9 cellular contexts compared by ENCODE assay signal in genomic region chr9:110126986-110127864, GRCh38.
DNase-seq lines count a peak whose midpoint lies in the region; ATAC-seq and TF ChIP-seq lines count a peak whose summit lies in the region.
"Had no signal": no experiment of that assay in that cellular context is flagged by ENCODE, and none has a peak within 500 bp of the region (broad histone marks: within the 10 kb centered on the region; RNA-seq: fewer than 3 reads in every experiment).

No MANE protein-coding gene starts in this region.

- H3K36me3 Mint-ChIP-seq in Caco-2 (ENCODE audit: insufficient read depth, unreplicated experiment) (peaks cover 82% of the 10 kb centered on the region), WTC11 (no peaks in the 10 kb centered on the region)
- H3K36me3 Mint-ChIP-seq: activated naive CD8-positive, alpha-beta T cell had no signal

- DNase-seq in Caco-2 (peak; percentile 84 to 94), WTC11 (ENCODE audit: low spot score) (peak; percentile 48), cardiac septum (ENCODE audit: low spot score) (peak; percentile 90), posterior vena cava (ENCODE audit: low spot score) (peak; percentile 91), Ammon's horn (ENCODE audit: low spot score) (no peak), NCI-H2196 (lab: John Stamatoyannopoulos, UW; ENCODE audit: unreplicated experiment) (no peak)

- no peaks in the 10 kb centered on the region for H3K9me3 ChIP-seq in Caco-2

- peak overlapping the region; percentile 49 for H3K4me3 ChIP-seq in Caco-2 (ENCODE audit: low read depth, low read length)

- intact Hi-C loops in Caco-2 (cut with micrococcal nuclease; ENCODE audit: unreplicated experiment): loop anchor here (1.0 kb wide), 2 partner anchors 38 to 78 kb away; no protein-coding TSS in a partner anchor
- intact Hi-C loops in cardiac septum (cut with DNase I): loop anchor here (5.0 kb wide), 3 partner anchors 55 to 215 kb away; no protein-coding TSS in a partner anchor
- intact Hi-C loops in posterior vena cava (cut with DNase I): no loop called here

- H3K27me3 ChIP-seq in Caco-2 (replicated peaks; ENCODE audit: control insufficient read depth, insufficient read depth, low read length): no peaks in the 10 kb centered on the region

- TF ChIP-seq CTCF in Caco-2 (IDR thresholded peaks at IDR 0.05; ENCODE audit: insufficient read depth in 1 of 2, low read depth in 1 of 2, low read length in 1 of 2, severe bottlenecking in 1 of 2, unreplicated experiment in 1 of 2) (no peak), WTC11 (IDR thresholded peaks at IDR 0.05) (no peak)

- CTCF ChIA-PET in Caco-2 (lab: Charles Lee) (interaction anchor here (0.7 to 1.3 kb wide), 3 partner anchors 26 to 224 kb away, joined by 3 to 4 read pairs (median 3); no protein-coding TSS in a partner anchor), WTC11 (lab: Charles Lee) (interaction anchor here (0.5 to 1.5 kb wide), 4 partner anchors 15 to 224 kb away, joined by 3 to 6 read pairs (median 4); no protein-coding TSS in a partner anchor)

- H3K4me1 ChIP-seq in Caco-2: peaks cover 56% of the 10 kb centered on the region

- BruUV-seq in Caco-2 (replicated peaks; lab: Mats Ljungman, UMichigan): no TSS peak

- peak overlapping the region; percentile 97 for H3K27ac Mint-ChIP-seq in Caco-2 (ENCODE audit: unreplicated experiment)
- peak overlapping the region; percentile 68 for H3K27ac Mint-ChIP-seq in WTC11
- H3K27ac Mint-ChIP-seq: activated naive CD8-positive, alpha-beta T cell had no signal

- no peaks in the 10 kb centered on the region for H3K9me3 Mint-ChIP-seq in Caco-2 (ENCODE audit: unreplicated experiment)
- no peaks in the 10 kb centered on the region for H3K9me3 Mint-ChIP-seq in WTC11

- ATAC-seq in WTC11 (peak; percentile 62), HG03354 (IDR thresholded peaks at IDR 0.05; ENCODE audit: poor library complexity, severe bottlenecking, unreplicated experiment) (no peak), HG03342 (IDR thresholded peaks at IDR 0.05; ENCODE audit: unreplicated experiment) (no peak)

- H3K4me3 Mint-ChIP-seq in Caco-2 (ENCODE audit: unreplicated experiment) (peak overlapping the region; percentile 90), WTC11 (no peak overlapping the region)

- POLR2A ChIA-PET in Caco-2 (lab: Charles Lee) (interaction anchor here (0.5 to 4.2 kb wide), 11 partner anchors 11 to 224 kb away, joined by 4 to 81 read pairs (median 6); no protein-coding TSS in a partner anchor), WTC11 (lab: Charles Lee) (interaction anchor here (1.0 to 1.7 kb wide), 2 partner anchors 26 to 220 kb away, joined by 3 to 6 read pairs; no protein-coding TSS in a partner anchor)

- H3K36me3 ChIP-seq in Caco-2 (ENCODE audit: control insufficient read depth, insufficient read depth, low read length): no peaks in the 10 kb centered on the region

- H3K4me1 Mint-ChIP-seq in Caco-2 (ENCODE audit: low read depth, unreplicated experiment) (peaks cover 38% of the 10 kb centered on the region), WTC11 (peaks cover 99% of the 10 kb centered on the region)

- H3K27me3 Mint-ChIP-seq in Caco-2 (ENCODE audit: insufficient read depth, unreplicated experiment) (no peaks in the 10 kb centered on the region), WTC11 (ENCODE audit: low read depth) (peaks cover 3% of the 10 kb centered on the region)
- H3K27me3 Mint-ChIP-seq: activated naive CD8-positive, alpha-beta T cell had no signal

TF ChIP-seq in WTC11, 78 proteins besides CTCF, POLR2A, EP300 and RAD21 (continues in another document):
- no peak for TF ChIP-seq MLX (CRISPR knock-in tag; IDR thresholded peaks at IDR 0.05)
- TF ChIP-seq GTF2I (CRISPR knock-in tag; conservative IDR thresholded peaks at IDR 0.05): no peak
- TF ChIP-seq ERG (CRISPR knock-in tag; IDR thresholded peaks at IDR 0.05): no peak
- no peak for TF ChIP-seq ESRRA (CRISPR knock-in tag; IDR thresholded peaks at IDR 0.05; ENCODE audit: borderline replicate concordance)
- TF ChIP-seq SOX15 (CRISPR knock-in tag; IDR thresholded peaks at IDR 0.05): no peak
- TF ChIP-seq ZMAT4 (CRISPR knock-in tag; IDR thresholded peaks at IDR 0.05): no peak
- no peak for TF ChIP-seq NR3C1 (CRISPR knock-in tag; conservative IDR thresholded peaks at IDR 0.05; ENCODE audit: low read depth)
- no peak for TF ChIP-seq AFF4 (CRISPR knock-in tag; IDR thresholded peaks at IDR 0.05; ENCODE audit: borderline replicate concordance)
- TF ChIP-seq IRF1 (CRISPR knock-in tag; IDR thresholded peaks at IDR 0.05): no peak
- no peak for TF ChIP-seq ELF4 (CRISPR knock-in tag; IDR thresholded peaks at IDR 0.05; ENCODE audit: low read depth)
- TF ChIP-seq E2F5 (CRISPR knock-in tag; IDR thresholded peaks at IDR 0.05): no peak
- TF ChIP-seq NFATC4 (CRISPR knock-in tag; IDR thresholded peaks at IDR 0.05): no peak
- TF ChIP-seq RELA (CRISPR knock-in tag; IDR thresholded peaks at IDR 0.05; ENCODE audit: borderline replicate concordance): no peak
- no peak for TF ChIP-seq ZNF317 (CRISPR knock-in tag; IDR thresholded peaks at IDR 0.05; ENCODE audit: borderline replicate concordance, low read depth)
- no peak for TF ChIP-seq CBFB (CRISPR knock-in tag; IDR thresholded peaks at IDR 0.05; ENCODE audit: low read depth)

Comparison
In these comparisons a context has a peak if more than half of its experiments do, and no peak if none do; other contexts are left out.
1. DNase-seq: peak in Caco-2 (2 of 2), WTC11 (single experiment), cardiac septum (single experiment) and posterior vena cava (single experiment); none in Ammon's horn (single experiment) and NCI-H2196 (single experiment).
2. intact Hi-C loops: an anchor here in Caco-2 (1.0 kb wide) and cardiac septum (5.0 kb wide); none called in posterior vena cava.